In genomic region chr4:121764702-121765367, GRCh38 we compare ENCODE assay signal across 8 cellular contexts. TPM values are rescaled to one million over a fixed set of nuclear protein-coding genes. Genes with fewer than 3 reads are reported as not detected.
DNase-seq lines count a peak whose midpoint lies in the region; ATAC-seq and TF ChIP-seq lines count a peak whose summit lies in the region.

TSS of gene SMIM43 (minus strand) at chr4:121765164. CDS start at chr4:121765105, 59 bp downstream.

- no peaks in the 10 kb centered on the region for H3K36me3 ChIP-seq in NT2/D1 (ENCODE audit: insufficient read depth, insufficient read length, low read length)
- H3K36me3 ChIP-seq in neuron (ENCODE audit: insufficient read depth, low read length) = no peaks in the 10 kb centered on the region

- TF ChIP-seq CTCF in epithelial cell of proximal tubule (conservative IDR thresholded peaks at IDR 0.05; ENCODE audit: low read depth, low read length) = no peak

- peak; percentile 22 for DNase-seq in EH (ENCODE audit: low read depth)
- DNase-seq in NT2/D1 (ENCODE audit: low read depth, low spot score) = peak; percentile 13
- DNase-seq in epithelial cell of proximal tubule (ENCODE audit: low read depth) = no peak
- no peak for DNase-seq in NCI-H2107 treated with DMSO at 0.1 percent for 48 hours (lab: John Stamatoyannopoulos, UW; ENCODE audit: unreplicated experiment)
- no peak for DNase-seq in NCI-H524 treated with DMSO at 0.1 percent for 48 hours (lab: John Stamatoyannopoulos, UW)
- DNase-seq in NCI-H1092 (lab: John Stamatoyannopoulos, UW) = no peak

- H3K9me3 ChIP-seq in NT2/D1 (ENCODE audit: insufficient read depth, low read length) (no peaks in the 10 kb centered on the region), neuron (ENCODE audit: low read length) (no peaks in the 10 kb centered on the region)

- H3K4me3 ChIP-seq in NT2/D1 (ENCODE audit: insufficient read length, low read depth) (peak within 1 kb of the TSS; percentile 63), epithelial cell of proximal tubule (ENCODE audit: low read depth, low read length) (peak within 1 kb of the TSS; percentile 52), neuron (ENCODE audit: low read length) (peak within 1 kb of the TSS; percentile 46)

- ATAC-seq in HG03280 (IDR thresholded peaks at IDR 0.05; ENCODE audit: unreplicated experiment) = no peak

- H3K4me1 ChIP-seq in NT2/D1 (ENCODE audit: insufficient read depth, insufficient read length) = peaks cover 3% of the 10 kb centered on the region
- peaks cover 4% of the 10 kb centered on the region for H3K4me1 ChIP-seq in neuron (ENCODE audit: insufficient read depth, low read length)

- peak within 1 kb of the TSS; percentile 93 for H2AFZ ChIP-seq in neuron (ENCODE audit: low read depth, low read length)

- H3K9ac ChIP-seq in NT2/D1 (ENCODE audit: insufficient read length, low read depth) = peak within 1 kb of the TSS; percentile 72

- H3K27me3 ChIP-seq in NT2/D1 (ENCODE audit: insufficient read depth, insufficient read length) = peaks cover 61% of the 10 kb centered on the region
- peaks cover 67% of the 10 kb centered on the region for H3K27me3 ChIP-seq in neuron (ENCODE audit: insufficient read depth, low read length)

RNA-seq across cellular contexts. Expression of gene SMIM43, which starts in this region (rescaled TPM):
- total RNA-seq in epithelial cell of proximal tubule = 0.07 TPM in 1 of 2 replicates, not detected in the other

Comparison
In these comparisons a context has a peak if more than half of its experiments do, and no peak if none do; other contexts are left out.
1. DNase-seq: peak in EH (single experiment) and NT2/D1 (single experiment); none in epithelial cell of proximal tubule (single experiment), NCI-H2107 treated with DMSO at 0.1 percent for 48 hours (single experiment), NCI-H524 treated with DMSO at 0.1 percent for 48 hours (single experiment) and NCI-H1092 (single experiment).
2. Peak in every context shown above with its lines, with median percentiles within 50 percentile points of each other: H3K4me3 ChIP-seq.